17 cellular contexts compared by ENCODE assay signal in the genomic region with DNA sequence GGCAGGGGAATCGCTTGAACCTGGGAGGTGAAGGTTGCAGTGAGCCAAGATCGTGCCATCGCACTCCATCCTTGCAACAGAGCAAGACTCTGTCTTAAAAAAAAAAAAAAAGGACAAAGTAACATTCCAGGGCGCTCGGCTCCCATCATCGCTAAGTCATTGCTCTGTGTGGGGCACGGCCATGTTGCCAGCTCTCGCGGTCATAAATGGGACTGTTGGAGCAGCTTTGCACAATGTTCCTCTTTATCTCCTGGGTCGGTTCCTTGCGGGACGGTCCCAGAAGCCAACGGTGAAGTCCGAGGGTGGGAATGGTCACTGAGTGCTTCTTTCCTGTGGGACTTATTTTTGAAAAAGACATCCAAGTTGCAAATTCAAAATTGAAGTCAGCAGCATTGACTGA.
"Had no signal": no experiment of that assay in that cellular context is flagged by ENCODE, and none has a peak within 500 bp of the region (broad histone marks: within the 10 kb centered on the region; RNA-seq: fewer than 3 reads in every experiment).

No MANE protein-coding gene starts in this region.

- H3K36me3 ChIP-seq: colonic mucosa, SJSA1, upper lobe of left lung had no signal

- H3K27me3 ChIP-seq: colonic mucosa, upper lobe of left lung had no signal

- ATAC-seq: activated T-cell treated with anti-CD3 and anti-CD28 coated beads, Interleukin-2, amount 50 U/mL, for 72 hours; stimulated activated effector memory CD8-positive, alpha-beta T cell treated with anti-CD3 and anti-CD28 coated beads, Interleukin-12 subunit alpha, Interleukin-12 subunit beta, amount 100 ng/mL, for 72 hours had no signal

- H3K4me1 ChIP-seq: colonic mucosa, foreskin keratinocyte had no signal

- H3K27ac ChIP-seq: foreskin keratinocyte, SJSA1, upper lobe of left lung had no signal

- H3K4me3 ChIP-seq: colonic mucosa, mucosa of descending colon, SJSA1, upper lobe of left lung had no signal

- DNase-seq: activated CD4-positive, alpha-beta T cell treated with anti-CD3 and anti-CD28 coated beads, Interleukin-2, amount 10 ng/mL, durations not matched to agents 7 days and 5 days; activated CD4-positive, CD25-positive, alpha-beta regulatory T cell; activated CD8-positive, alpha-beta memory T cell treated with anti-CD3 and anti-CD28 coated beads, Interleukin-2, amount 50 U/mL, for 48 hours; activated gamma-delta T cell treated with Interleukin-2 at 50 U/mL for 16 hours; activated T-cell treated with anti-CD3 and anti-CD28 coated beads, Interleukin-2, amount 50 U/mL, for 72 hours; amniotic stem cell; central memory CD4-positive, alpha-beta T cell; nephron progenitor cell; occipital lobe; stimulated activated CD4-positive, alpha-beta T cell treated with anti-CD3 and anti-CD28 coated beads, Interleukin-12 subunit alpha, Interleukin-12 subunit beta, amount 100 ng/mL, for 4 hours; stimulated activated CD4-positive, alpha-beta T cell treated with anti-CD3 and anti-CD28 coated beads, Interleukin-2, amount 100 ng/mL, for 24 hours had no signal

- H3K9me3 ChIP-seq: colonic mucosa, mucosa of descending colon, SJSA1, upper lobe of left lung had no signal
